14 cellular contexts compared by ENCODE assay signal in the genomic region with DNA sequence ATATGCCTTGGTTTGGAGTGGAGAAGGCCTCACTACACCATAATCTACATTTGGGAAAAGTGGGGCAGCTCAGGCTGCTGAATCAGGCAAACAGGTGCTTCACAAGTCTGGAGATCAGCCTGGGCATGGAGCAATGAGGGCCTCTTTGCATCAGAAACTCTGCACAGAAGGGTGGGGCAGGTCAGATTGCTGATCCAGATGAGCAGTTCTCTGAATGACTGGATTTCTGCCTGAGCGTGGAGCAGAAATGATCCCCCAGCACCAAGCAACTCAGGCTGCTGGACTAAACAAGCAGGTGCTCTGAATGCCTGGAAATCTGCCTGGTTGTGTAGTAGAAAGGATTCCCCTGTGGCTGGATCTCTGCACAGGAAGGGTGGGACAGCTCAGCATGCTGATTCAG.
DNase-seq lines count a peak whose midpoint lies in the region; ATAC-seq and TF ChIP-seq lines count a peak whose summit lies in the region.
"Had no signal": no experiment of that assay in that cellular context is flagged by ENCODE, and none has a peak within 500 bp of the region (broad histone marks: within the 10 kb centered on the region; RNA-seq: fewer than 3 reads in every experiment).

No MANE protein-coding gene starts in this region.

- H3K9me3 ChIP-seq in colonic mucosa (no peaks in the 10 kb centered on the region), esophagus muscularis mucosa (peaks cover 0 to 3% (median 0%) of the 10 kb centered on the region in 4 donors), SJCRH30 (replicated peaks) (peaks cover 2% of the 10 kb centered on the region)

- H3K4me1 ChIP-seq in colonic mucosa, result peaks cover 5% of the 10 kb centered on the region
- peaks cover 0 to 4% (median 2%) of the 10 kb centered on the region in 4 donors for H3K4me1 ChIP-seq in esophagus muscularis mucosa
- peaks cover 18% of the 10 kb centered on the region for H3K4me1 ChIP-seq in SJCRH30

- intact Hi-C loops in colonic mucosa (cut with DNase I) (no loop called here), esophagus muscularis mucosa (cut with DNase I) (no loop called here)

- no peak for TF ChIP-seq POLR2A in esophagus muscularis mucosa (IDR thresholded peaks at IDR 0.05; ENCODE audit: low read depth)

- H3K9ac ChIP-seq in colonic mucosa (ENCODE audit: low read depth in 2 of 2, low read length in 2 of 2), result no peak overlapping the region

- H3K27me3 ChIP-seq in colonic mucosa (no peaks in the 10 kb centered on the region), esophagus muscularis mucosa (no peaks in the 10 kb centered on the region), SJCRH30 (no peaks in the 10 kb centered on the region)

- no peak overlapping the region for H3K27ac ChIP-seq in colonic mucosa
- H3K27ac ChIP-seq in esophagus muscularis mucosa (replicated peaks in 1 of 4), result no peak overlapping the region
- H3K27ac ChIP-seq in SJCRH30, result no peak overlapping the region

- WGBS in esophagus muscularis mucosa, result 100% methylated on average over 1 of the region's 1 CpG

- no peak for TF ChIP-seq EP300 in esophagus muscularis mucosa (IDR thresholded peaks at IDR 0.05)

- H3K27ac Mint-ChIP-seq in stimulated activated effector memory CD8-positive, alpha-beta T cell treated with anti-CD3 and anti-CD28 coated beads, Interleukin-12 subunit alpha, Interleukin-12 subunit beta, amount 100 ng/mL, for 72 hours, result no peak overlapping the region
- H3K27ac Mint-ChIP-seq: activated T-helper 2 cell treated with anti-CD3 and anti-CD28 coated beads, Interferon-gamma antibody, Interleukin-2, Interleukin-4, amounts not matched to agents 10 μg/mL and 5 μg/mL and 100 μg/mL, durations not matched to agents 14 hours and 24 hours and 36 hours; CD4-positive, alpha-beta memory T cell; mesothelial cell of epicardium had no signal

- no peaks in the 10 kb centered on the region for H3K36me3 Mint-ChIP-seq in stimulated activated effector memory CD8-positive, alpha-beta T cell treated with anti-CD3 and anti-CD28 coated beads, Interleukin-12 subunit alpha, Interleukin-12 subunit beta, amount 100 ng/mL, for 72 hours
- H3K36me3 Mint-ChIP-seq: CD4-positive, alpha-beta memory T cell had no signal

- no peak overlapping the region for H3K4me3 Mint-ChIP-seq in stimulated activated effector memory CD8-positive, alpha-beta T cell treated with anti-CD3 and anti-CD28 coated beads, Interleukin-12 subunit alpha, Interleukin-12 subunit beta, amount 100 ng/mL, for 72 hours
- H3K4me3 Mint-ChIP-seq: CD4-positive, alpha-beta memory T cell; mesothelial cell of epicardium had no signal

- no peak overlapping the region for H3K4me3 ChIP-seq in colonic mucosa
- H3K4me3 ChIP-seq in esophagus muscularis mucosa, result no peak overlapping the region
- no peak overlapping the region for H3K4me3 ChIP-seq in SJCRH30

- ATAC-seq in GM18868 (IDR thresholded peaks at IDR 0.05; ENCODE audit: unreplicated experiment) (peak; percentile 75), GM21576 (IDR thresholded peaks at IDR 0.05; ENCODE audit: unreplicated experiment) (peak; percentile 53), HG03095 (IDR thresholded peaks at IDR 0.05; ENCODE audit: unreplicated experiment) (peak; percentile 61)
- no peak for ATAC-seq in stimulated activated effector memory CD8-positive, alpha-beta T cell treated with anti-CD3 and anti-CD28 coated beads, Interleukin-12 subunit alpha, Interleukin-12 subunit beta, amount 100 ng/mL, for 72 hours
- ATAC-seq: activated CD4-positive, CD25-positive, alpha-beta regulatory T cell treated with anti-CD3 and anti-CD28 coated beads, Interleukin-2, amount 50 U/mL, for 24 hours had no signal

- TF ChIP-seq CTCF in colonic mucosa (IDR thresholded peaks at IDR 0.05), result no peak
- no peak for TF ChIP-seq CTCF in esophagus muscularis mucosa (IDR thresholded peaks at IDR 0.05)

- peaks cover 13% of the 10 kb centered on the region for H3K9me3 Mint-ChIP-seq in stimulated activated effector memory CD8-positive, alpha-beta T cell treated with anti-CD3 and anti-CD28 coated beads, Interleukin-12 subunit alpha, Interleukin-12 subunit beta, amount 100 ng/mL, for 72 hours

- no peaks in the 10 kb centered on the region for H3K36me3 ChIP-seq in colonic mucosa
- H3K36me3 ChIP-seq in esophagus muscularis mucosa, result no peaks in the 10 kb centered on the region
- no peaks in the 10 kb centered on the region for H3K36me3 ChIP-seq in SJCRH30

- peak; percentile 38 for DNase-seq in colonic mucosa
- DNase-seq in stimulated activated effector memory CD8-positive, alpha-beta T cell treated with anti-CD3 and anti-CD28 coated beads, Interleukin-12 subunit alpha, Interleukin-12 subunit beta, amount 100 ng/mL, for 72 hours (ENCODE audit: low spot score in 2 of 2), result no peak
- DNase-seq in esophagus muscularis mucosa (ENCODE audit: extremely low spot score), result no peak
- no peak for DNase-seq in SJCRH30
- DNase-seq in activated T-cell treated with anti-CD3 and anti-CD28 coated beads, Interleukin-2, amount 50 U/mL, for 1 hour, result no peak
- DNase-seq: CD4-positive, alpha-beta memory T cell; erythroblast; NCI-H510A had no signal

- no peaks in the 10 kb centered on the region for H3K4me1 Mint-ChIP-seq in stimulated activated effector memory CD8-positive, alpha-beta T cell treated with anti-CD3 and anti-CD28 coated beads, Interleukin-12 subunit alpha, Interleukin-12 subunit beta, amount 100 ng/mL, for 72 hours
- H3K4me1 Mint-ChIP-seq: CD4-positive, alpha-beta memory T cell had no signal
